Comparison of ENCODE assay signal across 1 cellular context in the genomic region with DNA sequence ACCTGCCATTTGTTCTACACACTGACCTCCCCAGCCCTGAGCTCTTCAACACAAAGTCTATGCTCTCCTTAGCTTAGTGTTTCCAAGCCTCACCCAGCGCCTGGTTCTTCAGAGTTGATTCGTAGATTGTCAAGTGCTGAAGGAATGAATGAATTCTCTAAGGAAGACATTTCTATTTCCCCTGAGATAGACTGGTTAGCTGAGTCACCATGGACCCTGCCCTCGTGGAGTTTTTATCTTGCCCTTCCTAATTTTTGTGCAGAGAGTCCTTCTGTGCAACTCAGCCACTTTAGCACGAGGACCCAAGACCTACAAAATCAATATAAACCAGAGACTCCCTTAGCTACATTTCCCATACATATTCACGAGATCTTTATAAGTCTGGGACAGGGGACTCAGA.
TF ChIP-seq lines count a peak whose summit lies in the region.

No MANE protein-coding gene starts in this region.

TF ChIP-seq in HepG2, 621 proteins besides CTCF, POLR2A, EP300 and RAD21:
- TF ChIP-seq ZNF253 (CRISPR knock-in tag; IDR thresholded peaks at IDR 0.05; ENCODE audit: borderline replicate concordance) (no peak), MTF1 (CRISPR knock-in tag; IDR thresholded peaks at IDR 0.05) (no peak), ZFP36L1 (CRISPR knock-in tag; IDR thresholded peaks at IDR 0.05) (no peak), DR1 (CRISPR knock-in tag; IDR thresholded peaks at IDR 0.05) (no peak), JUND (CRISPR knock-in tag; IDR thresholded peaks at IDR 0.05) (no peak), RFXANK (CRISPR knock-in tag; IDR thresholded peaks at IDR 0.05) (no peak), ZBTB1 (CRISPR knock-in tag; IDR thresholded peaks at IDR 0.05; ENCODE audit: borderline replicate concordance) (no peak), ZNF350 (CRISPR knock-in tag; IDR thresholded peaks at IDR 0.05; ENCODE audit: borderline replicate concordance, low read depth) (no peak), REPIN1 (CRISPR knock-in tag; IDR thresholded peaks at IDR 0.05; ENCODE audit: borderline replicate concordance, low read depth) (no peak), FOSL2 (CRISPR knock-in tag; IDR thresholded peaks at IDR 0.05) (no peak), ZNF143 (CRISPR knock-in tag; IDR thresholded peaks at IDR 0.05) (no peak), HDAC6 (IDR thresholded peaks at IDR 0.05; ENCODE audit: low read depth, low read length) (no peak), ZNF3 (CRISPR knock-in tag; IDR thresholded peaks at IDR 0.05) (no peak), CREB1 (IDR thresholded peaks at IDR 0.05) (no peak), CREB1 (CRISPR knock-in tag; IDR thresholded peaks at IDR 0.05) (no peak), ZFY (CRISPR knock-in tag; IDR thresholded peaks at IDR 0.05) (no peak), JDP2 (CRISPR knock-in tag; IDR thresholded peaks at IDR 0.05; ENCODE audit: borderline replicate concordance) (no peak)
- TF ChIP-seq, protein P1, sequence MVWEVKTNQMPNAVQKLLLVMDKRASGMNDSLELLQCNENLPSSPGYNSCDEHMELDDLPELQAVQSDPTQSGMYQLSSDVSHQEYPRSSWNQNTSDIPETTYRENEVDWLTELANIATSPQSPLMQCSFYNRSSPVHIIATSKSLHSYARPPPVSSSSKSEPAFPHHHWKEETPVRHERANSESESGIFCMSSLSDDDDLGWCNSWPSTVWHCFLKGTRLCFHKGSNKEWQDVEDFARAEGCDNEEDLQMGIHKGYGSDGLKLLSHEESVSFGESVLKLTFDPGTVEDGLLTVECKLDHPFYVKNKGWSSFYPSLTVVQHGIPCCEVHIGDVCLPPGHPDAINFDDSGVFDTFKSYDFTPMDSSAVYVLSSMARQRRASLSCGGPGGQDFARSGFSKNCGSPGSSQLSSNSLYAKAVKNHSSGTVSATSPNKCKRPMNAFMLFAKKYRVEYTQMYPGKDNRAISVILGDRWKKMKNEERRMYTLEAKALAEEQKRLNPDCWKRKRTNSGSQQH (CRISPR knock-in tag; IDR thresholded peaks at IDR 0.05; ENCODE audit: low read depth) = no peak
- TF ChIP-seq, protein P2, sequence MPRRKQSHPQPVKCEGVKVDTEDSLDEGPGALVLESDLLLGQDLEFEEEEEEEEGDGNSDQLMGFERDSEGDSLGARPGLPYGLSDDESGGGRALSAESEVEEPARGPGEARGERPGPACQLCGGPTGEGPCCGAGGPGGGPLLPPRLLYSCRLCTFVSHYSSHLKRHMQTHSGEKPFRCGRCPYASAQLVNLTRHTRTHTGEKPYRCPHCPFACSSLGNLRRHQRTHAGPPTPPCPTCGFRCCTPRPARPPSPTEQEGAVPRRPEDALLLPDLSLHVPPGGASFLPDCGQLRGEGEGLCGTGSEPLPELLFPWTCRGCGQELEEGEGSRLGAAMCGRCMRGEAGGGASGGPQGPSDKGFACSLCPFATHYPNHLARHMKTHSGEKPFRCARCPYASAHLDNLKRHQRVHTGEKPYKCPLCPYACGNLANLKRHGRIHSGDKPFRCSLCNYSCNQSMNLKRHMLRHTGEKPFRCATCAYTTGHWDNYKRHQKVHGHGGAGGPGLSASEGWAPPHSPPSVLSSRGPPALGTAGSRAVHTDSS (CRISPR knock-in tag; conservative IDR thresholded peaks at IDR 0.05) = no peak
- TF ChIP-seq, protein P3, sequence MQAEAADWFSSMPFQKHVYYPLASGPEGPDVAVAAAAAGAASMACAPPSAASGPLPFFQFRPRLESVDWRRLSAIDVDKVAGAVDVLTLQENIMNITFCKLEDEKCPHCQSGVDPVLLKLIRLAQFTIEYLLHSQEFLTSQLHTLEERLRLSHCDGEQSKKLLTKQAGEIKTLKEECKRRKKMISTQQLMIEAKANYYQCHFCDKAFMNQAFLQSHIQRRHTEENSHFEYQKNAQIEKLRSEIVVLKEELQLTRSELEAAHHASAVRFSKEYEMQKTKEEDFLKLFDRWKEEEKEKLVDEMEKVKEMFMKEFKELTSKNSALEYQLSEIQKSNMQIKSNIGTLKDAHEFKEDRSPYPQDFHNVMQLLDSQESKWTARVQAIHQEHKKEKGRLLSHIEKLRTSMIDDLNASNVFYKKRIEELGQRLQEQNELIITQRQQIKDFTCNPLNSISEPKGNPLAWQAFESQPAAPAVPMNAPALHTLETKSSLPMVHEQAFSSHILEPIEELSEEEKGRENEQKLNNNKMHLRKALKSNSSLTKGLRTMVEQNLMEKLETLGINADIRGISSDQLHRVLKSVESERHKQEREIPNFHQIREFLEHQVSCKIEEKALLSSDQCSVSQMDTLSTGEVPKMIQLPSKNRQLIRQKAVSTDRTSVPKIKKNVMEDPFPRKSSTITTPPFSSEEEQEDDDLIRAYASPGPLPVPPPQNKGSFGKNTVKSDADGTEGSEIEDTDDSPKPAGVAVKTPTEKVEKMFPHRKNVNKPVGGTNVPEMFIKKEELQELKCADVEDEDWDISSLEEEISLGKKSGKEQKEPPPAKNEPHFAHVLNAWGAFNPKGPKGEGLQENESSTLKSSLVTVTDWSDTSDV (CRISPR knock-in tag; IDR thresholded peaks at IDR 0.05) = no peak
TF ChIP-seq in HepG2: peak in this region for 0.
